Comparison of ENCODE assay signal across 1 cellular context in genomic region chr11:2916892-2917645, GRCh38.
TF ChIP-seq lines count a peak whose summit lies in the region.

No MANE protein-coding gene starts in this region.

TF ChIP-seq in HepG2, 621 proteins besides CTCF, POLR2A, EP300 and RAD21:
- TF ChIP-seq RBFOX2 (IDR thresholded peaks at IDR 0.05; ENCODE audit: low read depth, low read length): 0 out of 2 replicates have a peak, but pooled peaks have one; percentile 21
- no peak for TF ChIP-seq ZNF3 (CRISPR knock-in tag; IDR thresholded peaks at IDR 0.05)
- peak; percentile 21 for TF ChIP-seq AGO2 (optimal IDR thresholded peaks at IDR 0.05; ENCODE audit: low read depth, low read length)
- TF ChIP-seq KDM5A (IDR thresholded peaks at IDR 0.05; ENCODE audit: borderline replicate concordance, low read length): no peak
- no peak for TF ChIP-seq PAX8 (CRISPR knock-in tag; IDR thresholded peaks at IDR 0.05; ENCODE audit: borderline replicate concordance)
